12 cellular contexts compared by ENCODE assay signal in genomic region chr13:20188649-20189553, GRCh38. TPM values are rescaled to one million over a fixed set of nuclear protein-coding genes. Genes with fewer than 3 reads are reported as not detected.
A peak's percentile ranks its signal among the peaks of the same experiment; 100 is the strongest.
DNase-seq lines count a peak whose midpoint lies in the region; ATAC-seq and TF ChIP-seq lines count a peak whose summit lies in the region.
"Had no signal": no experiment of that assay in that cellular context is flagged by ENCODE, and none has a peak within 500 bp of the region (broad histone marks: within the 10 kb centered on the region; RNA-seq: fewer than 3 reads in every experiment).

No MANE protein-coding gene starts in this region.

- H3K9me3 ChIP-seq in left ventricle myocardium inferior (replicated peaks) (no peaks in the 10 kb centered on the region), upper lobe of right lung (no peaks in the 10 kb centered on the region), prostate gland (no peaks in the 10 kb centered on the region)
- H3K9me3 ChIP-seq: spleen had no signal

- H3K36me3 ChIP-seq in left ventricle myocardium inferior, result no peaks in the 10 kb centered on the region
- H3K36me3 ChIP-seq in upper lobe of right lung, result no peaks in the 10 kb centered on the region
- no peaks in the 10 kb centered on the region for H3K36me3 ChIP-seq in prostate gland
- H3K36me3 ChIP-seq: spleen had no signal

- H3K4me1 ChIP-seq in left ventricle myocardium inferior (peaks cover 35% of the 10 kb centered on the region), upper lobe of right lung (peaks cover 20% of the 10 kb centered on the region), prostate gland (replicated peaks) (peaks cover 5% of the 10 kb centered on the region)

- H3K4me3 ChIP-seq in left ventricle myocardium inferior (no peak overlapping the region), upper lobe of right lung (no peak overlapping the region), prostate gland (no peak overlapping the region)
- H3K4me3 ChIP-seq: spleen had no signal

- POLR2A ChIA-PET in RWPE1 (lab: Yijun Ruan, JAX; ENCODE audit: low non-redundant PET), result interaction anchor here (0.6 kb wide), 1 partner anchor 389 kb away, joined by 3 read pairs; no protein-coding TSS in a partner anchor

- DNase-seq in Right ventricle myocardium superior (peak; percentile 52), left ventricle myocardium inferior (no peak), RWPE1 (ENCODE audit: low spot score) (no peak), upper lobe of right lung (peak; percentile 74), prostate gland (ENCODE audit: low spot score) (no peak), NCI-H2081 treated with DMSO at 0.1 percent for 48 hours (lab: John Stamatoyannopoulos, UW) (no peak)
- DNase-seq: NCI-H510A treated with DMSO at 0.1 percent for 48 hours, spleen had no signal

- CTCF ChIA-PET in RWPE1 (lab: Yijun Ruan, JAX), result interaction anchor here (0.7 kb wide), 1 partner anchor 229 kb away, joined by 3 read pairs; no protein-coding TSS in a partner anchor

- H3K27ac ChIP-seq in left ventricle myocardium inferior (replicated peaks) (no peak overlapping the region), RWPE1 (peak overlapping the region; percentile 92), upper lobe of right lung (no peak overlapping the region), prostate gland (no peak overlapping the region)
- H3K27ac ChIP-seq: spleen had no signal

- ATAC-seq in Right ventricle myocardium superior (ENCODE audit: poor library complexity) (no peak), esophagus mucosa (peak; percentile 4), upper lobe of right lung (peak; percentile 63), HG03175 (IDR thresholded peaks at IDR 0.05; ENCODE audit: unreplicated experiment) (no peak)
- ATAC-seq: stimulated activated memory B cell treated with anti-CD40 and anti-IgM and Interleukin-4, amounts not matched to agents 10 μg/mL and 1 μg/mL and 100 μg/mL, for 72 hours had no signal

- TF ChIP-seq POLR2A in prostate gland (IDR thresholded peaks at IDR 0.05), result no peak

- peaks cover 56% of the 10 kb centered on the region for H3K27me3 ChIP-seq in left ventricle myocardium inferior (ENCODE audit: low read depth)
- H3K27me3 ChIP-seq in upper lobe of right lung, result peaks cover 25% of the 10 kb centered on the region
- H3K27me3 ChIP-seq in prostate gland (replicated peaks; ENCODE audit: insufficient read depth), result no peaks in the 10 kb centered on the region

- 92% methylated on average over 28 of the region's 28 CpGs for whole genome bisulfite sequencing in prostate gland

- intact Hi-C loops in Right ventricle myocardium superior (cut with DNase I), result no loop called here
- intact Hi-C loops in left ventricle myocardium inferior (cut with micrococcal nuclease), result no loop called here
- intact Hi-C loops in upper lobe of right lung (cut with DNase I), result no loop called here
- intact Hi-C loops in prostate gland (cut with DNase I), result no loop called here

- TF ChIP-seq CTCF in left ventricle myocardium inferior (IDR thresholded peaks at IDR 0.05; ENCODE audit: borderline replicate concordance) (no peak), RWPE1 (conservative IDR thresholded peaks at IDR 0.05; ENCODE audit: low read depth) (no peak), upper lobe of right lung (IDR thresholded peaks at IDR 0.05) (no peak), prostate gland (IDR thresholded peaks at IDR 0.05) (no peak)

RNA-seq across cellular contexts. Expression of gene GJB2, which starts 3.8 kb away (rescaled TPM):
- total RNA-seq in Right ventricle myocardium superior (0.38 TPM), left ventricle myocardium inferior (not detected), esophagus mucosa (1,565 TPM), upper lobe of right lung (0.93 TPM), prostate gland (1 to 10 TPM; 1.5 to 3.8 TPM)

RNA-seq across cellular contexts. Expression of gene GJA3, which starts 28.0 kb away (rescaled TPM):
- 13.9 TPM for total RNA-seq in Right ventricle myocardium superior
- total RNA-seq in left ventricle myocardium inferior, result 17.6 TPM
- total RNA-seq in esophagus mucosa, result 1.5 TPM
- not detected for total RNA-seq in upper lobe of right lung
- total RNA-seq in prostate gland, result 1 to 10 TPM in 1 of 2 donors, under 1 TPM in 1; 0.59 to 5.2 TPM
- total RNA-seq: activated T-helper 1 cell treated with anti-CD3 and anti-CD28 coated beads, Interleukin-12 subunit alpha, Interleukin-12 subunit beta, Interleukin-2, Interleukin-4 antibody, amounts not matched to agents 30 ng/mL and 10 ng/mL and 1 ng/mL, durations not matched to agents 14 hours and 24 hours and 36 hours had no signal

RNA-seq across cellular contexts. Expression of gene GJB6, which starts 43.2 kb away (rescaled TPM):
- total RNA-seq in Right ventricle myocardium superior (not detected), left ventricle myocardium inferior (not detected), esophagus mucosa (369 TPM), upper lobe of right lung (not detected), prostate gland (under 1 TPM; 0.28 to 0.32 TPM)

Comparison
In these comparisons a context has a peak if more than half of its experiments do, and no peak if none do; other contexts are left out.
1. DNase-seq: peak in Right ventricle myocardium superior (single experiment) and upper lobe of right lung (single experiment); none in left ventricle myocardium inferior (single experiment), RWPE1 (single experiment), prostate gland (single experiment) and NCI-H2081 treated with DMSO at 0.1 percent for 48 hours (single experiment).
2. ATAC-seq: peak in esophagus mucosa (single experiment) and upper lobe of right lung (single experiment); none in Right ventricle myocardium superior (single experiment) and HG03175 (single experiment).
3. RNA of gene GJB2, which starts 3.8 kb away (total RNA-seq): 1,565 TPM in esophagus mucosa (single experiment); 1.5 to 3.8 TPM in prostate gland, 0.93 TPM in upper lobe of right lung (single experiment), 0.38 TPM in Right ventricle myocardium superior (single experiment) and not detected in left ventricle myocardium inferior (single experiment); every median in the first group is over 100 times any median in the second.
4. RNA of gene GJB6, which starts 43.2 kb away (total RNA-seq): 369 TPM in esophagus mucosa (single experiment); 0.28 to 0.32 TPM in prostate gland, not detected in upper lobe of right lung (single experiment), not detected in Right ventricle myocardium superior (single experiment) and not detected in left ventricle myocardium inferior (single experiment); every median in the first group is over 100 times any median in the second.